Comparison of ENCODE assay signal across 20 cellular contexts in genomic region chr4:184764601-184765000, GRCh38. TPM values are rescaled to one million over a fixed set of nuclear protein-coding genes. Genes with fewer than 3 reads are reported as not detected.
DNase-seq lines count a peak whose midpoint lies in the region; ATAC-seq, FAIRE-seq and TF ChIP-seq lines count a peak whose summit lies in the region.
"Had no signal": no experiment of that assay in that cellular context is flagged by ENCODE, and none has a peak within 500 bp of the region (broad histone marks: within the 10 kb centered on the region; RNA-seq: fewer than 3 reads in every experiment).

No MANE protein-coding gene starts in this region.

- no peaks in the 10 kb centered on the region for H3K9me3 Mint-ChIP-seq in activated T-cell treated with anti-CD3 and anti-CD28 coated beads, Interleukin-2, amount 50 U/mL, for 72 hours
- H3K9me3 Mint-ChIP-seq in astrocyte (ENCODE audit: unreplicated experiment) = no peaks in the 10 kb centered on the region

- DNase-seq in activated T-cell treated with anti-CD3 and anti-CD28 coated beads, Interleukin-2, amount 50 U/mL, for 72 hours = no peak
- DNase-seq in activated T-cell treated with anti-CD3 and anti-CD28 coated beads for 4 hours = no peak
- no peak for DNase-seq in astrocyte (ENCODE audit: low read depth)
- no peak for DNase-seq in psoas muscle
- DNase-seq in uterus = no peak
- DNase-seq in posterior vena cava (ENCODE audit: low spot score) = no peak
- DNase-seq in upper lobe of left lung = no peak
- DNase-seq: Kasumi-1, NCI-H1105 treated with DMSO at 0.1 percent for 48 hours, NCI-H146, NCI-H2029 treated with DMSO at 0.1 percent for 48 hours, NCI-H2227 treated with DMSO at 0.1 percent for 48 hours, NCI-H526 treated with DMSO at 0.1 percent for 48 hours, PC-9, SJCRH30 had no signal

- FAIRE-seq in astrocyte (lab: Jason Lieb, UNC) = no peak
- FAIRE-seq: D721Med, GM19239, H54, K562 had no signal

- 81 to 98% (median 93%) methylated on average over 4 of the region's 4 CpGs for WGBS in psoas muscle, 3 donors
- 96 to 100% methylated on average over 4 of the region's 4 CpGs for WGBS in upper lobe of left lung, 2 donors

- ATAC-seq in activated T-cell treated with anti-CD3 and anti-CD28 coated beads, Interleukin-2, amount 50 U/mL, for 72 hours (replicated peaks in 1 of 2) = no peak
- peak in 1 of 4 donors; percentile 13 for ATAC-seq in psoas muscle
- ATAC-seq in upper lobe of left lung (ENCODE audit: low FRiP score in 2 of 2) = no peak
- ATAC-seq: K562, Right ventricle myocardium inferior had no signal

- TF ChIP-seq EP300 in upper lobe of left lung (IDR thresholded peaks at IDR 0.05) = no peak

- H3K4me3 Mint-ChIP-seq in activated T-cell treated with anti-CD3 and anti-CD28 coated beads, Interleukin-2, amount 50 U/mL, for 72 hours = no peak overlapping the region
- no peak overlapping the region for H3K4me3 Mint-ChIP-seq in astrocyte (ENCODE audit: unreplicated experiment)

- peaks cover 26% of the 10 kb centered on the region for H3K4me1 Mint-ChIP-seq in activated T-cell treated with anti-CD3 and anti-CD28 coated beads, Interleukin-2, amount 50 U/mL, for 72 hours (ENCODE audit: low read depth)
- H3K4me1 Mint-ChIP-seq in astrocyte (ENCODE audit: low read depth, unreplicated experiment) = peaks cover 7% of the 10 kb centered on the region

- H3K27me3 ChIP-seq in astrocyte (ENCODE audit: insufficient read depth, low read length) (no peaks in the 10 kb centered on the region), psoas muscle (ENCODE audit: insufficient read depth in 3 of 3, low read length in 2 of 3) (no peaks in the 10 kb centered on the region), uterus (no peaks in the 10 kb centered on the region), upper lobe of left lung (no peaks in the 10 kb centered on the region)
- H3K27me3 ChIP-seq: SJCRH30 had no signal

- H3K9ac ChIP-seq in astrocyte (ENCODE audit: low read length) = no peak overlapping the region

- H3K4me2 ChIP-seq in astrocyte (ENCODE audit: low read length) = no peak overlapping the region
- H3K4me2 ChIP-seq: PC-9 had no signal

- H2AFZ ChIP-seq in astrocyte (ENCODE audit: low read depth, low read length) = no peak overlapping the region
- H2AFZ ChIP-seq: PC-9 had no signal

- TF ChIP-seq POLR2A in uterus (IDR thresholded peaks at IDR 0.05) (no peak), upper lobe of left lung (IDR thresholded peaks at IDR 0.05) (no peak)

- H3K79me2 ChIP-seq in astrocyte (ENCODE audit: insufficient read depth, low read length) = no peaks in the 10 kb centered on the region

- no peaks in the 10 kb centered on the region for H3K27me3 Mint-ChIP-seq in activated T-cell treated with anti-CD3 and anti-CD28 coated beads, Interleukin-2, amount 50 U/mL, for 72 hours (ENCODE audit: low read depth)
- peaks cover 40% of the 10 kb centered on the region for H3K27me3 Mint-ChIP-seq in astrocyte (ENCODE audit: low read depth, unreplicated experiment)

- peak overlapping the region; percentile 13 for H3K27ac Mint-ChIP-seq in activated T-cell treated with anti-CD3 and anti-CD28 coated beads, Interleukin-2, amount 50 U/mL, for 72 hours
- peak overlapping the region; percentile 34 for H3K27ac Mint-ChIP-seq in astrocyte (ENCODE audit: unreplicated experiment)

- no peaks in the 10 kb centered on the region for H3K36me3 ChIP-seq in astrocyte (ENCODE audit: insufficient read depth, low read length)
- H3K36me3 ChIP-seq in psoas muscle (ENCODE audit: insufficient read depth in 1 of 2, low read depth in 1 of 2) = peaks cover 32 to 99% of the 10 kb centered on the region in 2 donors
- no peaks in the 10 kb centered on the region for H3K36me3 ChIP-seq in uterus
- H3K36me3 ChIP-seq in upper lobe of left lung = peaks cover 39 to 97% (median 86%) of the 10 kb centered on the region in 4 donors
- H3K36me3 ChIP-seq: SJCRH30 had no signal

- H3K27ac ChIP-seq in astrocyte (ENCODE audit: low read depth, low read length) (no peak overlapping the region), psoas muscle (peak overlapping the region; percentile 23), uterus (peak overlapping the region; percentile 76 to 82), upper lobe of left lung (no peak overlapping the region)
- H3K27ac ChIP-seq: PC-9, SJCRH30 had no signal

- H3K36me3 Mint-ChIP-seq in activated T-cell treated with anti-CD3 and anti-CD28 coated beads, Interleukin-2, amount 50 U/mL, for 72 hours (ENCODE audit: insufficient read depth in 2 of 2) = peaks cover 4 to 12% of the 10 kb centered on the region in 2 donors
- H3K36me3 Mint-ChIP-seq in astrocyte (ENCODE audit: low read depth, unreplicated experiment) = peaks cover 28% of the 10 kb centered on the region

- H3K4me3 ChIP-seq in astrocyte (ENCODE audit: insufficient read depth, low read depth, low read length) (no peak overlapping the region), psoas muscle (no peak overlapping the region), uterus (no peak overlapping the region), upper lobe of left lung (no peak overlapping the region)
- H3K4me3 ChIP-seq: K562, PC-9, SJCRH30 had no signal

- H3K9me3 ChIP-seq in astrocyte (ENCODE audit: insufficient read depth, low read depth, low read length) = no peaks in the 10 kb centered on the region
- H3K9me3 ChIP-seq in psoas muscle = no peaks in the 10 kb centered on the region
- H3K9me3 ChIP-seq in uterus = no peaks in the 10 kb centered on the region
- H3K9me3 ChIP-seq in upper lobe of left lung = no peaks in the 10 kb centered on the region
- H3K9me3 ChIP-seq: SJCRH30 had no signal

- intact Hi-C loops in psoas muscle (cut with DNase I) (loop anchor here in 1 of 2 donors (5.0 kb wide), 1 partner anchor 38 kb away; no protein-coding TSS in a partner anchor), uterus (cut with DNase I; ENCODE audit: low total_unique reads) (no loop called here), posterior vena cava (cut with DNase I) (loop anchor here in 1 of 2 donors (10.0 kb wide), 1 partner anchor 60 kb away; the partner anchor contains the start of gene ACSL1)

- no peak for TF ChIP-seq CTCF in astrocyte (IDR thresholded peaks at IDR 0.05; ENCODE audit: insufficient read depth, low read depth, low read length)
- no peak for TF ChIP-seq CTCF in psoas muscle (IDR thresholded peaks at IDR 0.05)
- no peak for TF ChIP-seq CTCF in uterus (IDR thresholded peaks at IDR 0.05)
- no peak for TF ChIP-seq CTCF in upper lobe of left lung (IDR thresholded peaks at IDR 0.05)

- H4K20me1 ChIP-seq in astrocyte (ENCODE audit: insufficient read depth, low read length) = no peaks in the 10 kb centered on the region

- H3K4me1 ChIP-seq in astrocyte (ENCODE audit: insufficient read depth, low read length) (no peaks in the 10 kb centered on the region), psoas muscle (peaks cover 24% of the 10 kb centered on the region), uterus (peaks cover 0 to 4% of the 10 kb centered on the region in 2 donors), upper lobe of left lung (no peaks in the 10 kb centered on the region)

RNA-seq across cellular contexts. Expression of gene CENPU, which starts 30.7 kb away (rescaled TPM):
- total RNA-seq in activated T-cell treated with anti-CD3 and anti-CD28 coated beads, Interleukin-2, amount 50 U/mL, for 72 hours = 10 to 100 TPM; 80.9 to 82.3 TPM
- total RNA-seq in astrocyte = 3.0 and 6.0 TPM in 2 replicates
- total RNA-seq in psoas muscle = 1 to 10 TPM in 2 of 4 donors, under 1 TPM in 2; 0.63 to 1.6 (median 0.93) TPM
- polyA plus RNA-seq in psoas muscle = 1 to 10 TPM in 2 of 3 donors, under 1 TPM in 1; 0.91 to 2.0 (median 1.1) TPM
- total RNA-seq in uterus = 10 to 100 TPM in 1 of 4 donors, 1 to 10 TPM in 1, not detected in 2; 1.9 to 30.5 TPM
- 1 to 10 TPM in 1 of 2 donors, under 1 TPM in 1; 0.83 to 1.4 TPM for total RNA-seq in posterior vena cava
- 1 to 10 TPM in 4 of 6 donors, under 1 TPM in 1, not detected in 1; 0.44 to 5.5 (median 3.5) TPM for total RNA-seq in upper lobe of left lung

Comparison
In these comparisons a context has a peak if more than half of its experiments do, and no peak if none do; other contexts are left out.
1. H3K27ac ChIP-seq: peak in psoas muscle (single experiment) and uterus (2 of 2); none in astrocyte (single experiment) and upper lobe of left lung (0 of 4).